ENCODE assay signal across 2 cellular contexts in the genomic region with DNA sequence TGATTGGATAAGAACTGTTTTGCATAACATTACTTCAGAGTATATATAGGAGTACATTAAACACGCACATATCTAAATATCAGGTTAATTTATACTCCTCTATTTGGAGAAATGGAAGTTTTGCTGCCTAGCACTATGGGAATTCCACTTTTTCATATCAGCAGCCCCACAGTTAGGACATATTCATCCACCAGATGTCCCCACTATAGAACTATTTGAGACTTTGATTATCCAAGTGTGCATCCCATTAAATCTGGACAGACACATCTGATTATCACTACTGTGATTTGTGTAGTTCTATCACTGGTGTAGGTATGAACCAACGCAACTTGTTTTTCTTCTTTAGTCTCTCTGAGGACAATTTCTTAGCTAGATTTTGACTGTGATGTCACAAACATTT.
TF ChIP-seq lines count a peak whose summit lies in the region.

No MANE protein-coding gene starts in this region.

TF ChIP-seq in HCT116, 20 proteins besides CTCF, POLR2A, EP300 and RAD21 (continued from another document):
- TF ChIP-seq, protein P1, sequence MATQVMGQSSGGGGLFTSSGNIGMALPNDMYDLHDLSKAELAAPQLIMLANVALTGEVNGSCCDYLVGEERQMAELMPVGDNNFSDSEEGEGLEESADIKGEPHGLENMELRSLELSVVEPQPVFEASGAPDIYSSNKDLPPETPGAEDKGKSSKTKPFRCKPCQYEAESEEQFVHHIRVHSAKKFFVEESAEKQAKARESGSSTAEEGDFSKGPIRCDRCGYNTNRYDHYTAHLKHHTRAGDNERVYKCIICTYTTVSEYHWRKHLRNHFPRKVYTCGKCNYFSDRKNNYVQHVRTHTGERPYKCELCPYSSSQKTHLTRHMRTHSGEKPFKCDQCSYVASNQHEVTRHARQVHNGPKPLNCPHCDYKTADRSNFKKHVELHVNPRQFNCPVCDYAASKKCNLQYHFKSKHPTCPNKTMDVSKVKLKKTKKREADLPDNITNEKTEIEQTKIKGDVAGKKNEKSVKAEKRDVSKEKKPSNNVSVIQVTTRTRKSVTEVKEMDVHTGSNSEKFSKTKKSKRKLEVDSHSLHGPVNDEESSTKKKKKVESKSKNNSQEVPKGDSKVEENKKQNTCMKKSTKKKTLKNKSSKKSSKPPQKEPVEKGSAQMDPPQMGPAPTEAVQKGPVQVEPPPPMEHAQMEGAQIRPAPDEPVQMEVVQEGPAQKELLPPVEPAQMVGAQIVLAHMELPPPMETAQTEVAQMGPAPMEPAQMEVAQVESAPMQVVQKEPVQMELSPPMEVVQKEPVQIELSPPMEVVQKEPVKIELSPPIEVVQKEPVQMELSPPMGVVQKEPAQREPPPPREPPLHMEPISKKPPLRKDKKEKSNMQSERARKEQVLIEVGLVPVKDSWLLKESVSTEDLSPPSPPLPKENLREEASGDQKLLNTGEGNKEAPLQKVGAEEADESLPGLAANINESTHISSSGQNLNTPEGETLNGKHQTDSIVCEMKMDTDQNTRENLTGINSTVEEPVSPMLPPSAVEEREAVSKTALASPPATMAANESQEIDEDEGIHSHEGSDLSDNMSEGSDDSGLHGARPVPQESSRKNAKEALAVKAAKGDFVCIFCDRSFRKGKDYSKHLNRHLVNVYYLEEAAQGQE (IDR thresholded peaks at IDR 0.05; ENCODE audit: low read depth): no peak
- TF ChIP-seq EZH2 (IDR thresholded peaks at IDR 0.05) (no peak), SIN3A (IDR thresholded peaks at IDR 0.05; ENCODE audit: low read depth) (no peak), ELF1 (IDR thresholded peaks at IDR 0.05; ENCODE audit: borderline replicate concordance, low read depth) (no peak), ZNF274 (IDR thresholded peaks at IDR 0.05; ENCODE audit: low read depth, low read length) (no peak), CBX3 (IDR thresholded peaks at IDR 0.05; ENCODE audit: low read depth) (no peak), EZH2phosphoT487 (IDR thresholded peaks at IDR 0.05; ENCODE audit: borderline replicate concordance) (no peak)
- TF ChIP-seq, protein P2, sequence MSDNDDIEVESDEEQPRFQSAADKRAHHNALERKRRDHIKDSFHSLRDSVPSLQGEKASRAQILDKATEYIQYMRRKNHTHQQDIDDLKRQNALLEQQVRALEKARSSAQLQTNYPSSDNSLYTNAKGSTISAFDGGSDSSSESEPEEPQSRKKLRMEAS (IDR thresholded peaks at IDR 0.05): no peak
- TF ChIP-seq, protein P3, sequence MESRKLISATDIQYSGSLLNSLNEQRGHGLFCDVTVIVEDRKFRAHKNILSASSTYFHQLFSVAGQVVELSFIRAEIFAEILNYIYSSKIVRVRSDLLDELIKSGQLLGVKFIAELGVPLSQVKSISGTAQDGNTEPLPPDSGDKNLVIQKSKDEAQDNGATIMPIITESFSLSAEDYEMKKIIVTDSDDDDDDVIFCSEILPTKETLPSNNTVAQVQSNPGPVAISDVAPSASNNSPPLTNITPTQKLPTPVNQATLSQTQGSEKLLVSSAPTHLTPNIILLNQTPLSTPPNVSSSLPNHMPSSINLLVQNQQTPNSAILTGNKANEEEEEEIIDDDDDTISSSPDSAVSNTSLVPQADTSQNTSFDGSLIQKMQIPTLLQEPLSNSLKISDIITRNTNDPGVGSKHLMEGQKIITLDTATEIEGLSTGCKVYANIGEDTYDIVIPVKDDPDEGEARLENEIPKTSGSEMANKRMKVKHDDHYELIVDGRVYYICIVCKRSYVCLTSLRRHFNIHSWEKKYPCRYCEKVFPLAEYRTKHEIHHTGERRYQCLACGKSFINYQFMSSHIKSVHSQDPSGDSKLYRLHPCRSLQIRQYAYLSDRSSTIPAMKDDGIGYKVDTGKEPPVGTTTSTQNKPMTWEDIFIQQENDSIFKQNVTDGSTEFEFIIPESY (IDR thresholded peaks at IDR 0.05; ENCODE audit: extremely low read depth, insufficient replicate concordance, low read length): no peak

TF ChIP-seq in WTC11, 78 proteins besides CTCF, POLR2A, EP300 and RAD21 (continued from another document):
- TF ChIP-seq, protein P4, sequence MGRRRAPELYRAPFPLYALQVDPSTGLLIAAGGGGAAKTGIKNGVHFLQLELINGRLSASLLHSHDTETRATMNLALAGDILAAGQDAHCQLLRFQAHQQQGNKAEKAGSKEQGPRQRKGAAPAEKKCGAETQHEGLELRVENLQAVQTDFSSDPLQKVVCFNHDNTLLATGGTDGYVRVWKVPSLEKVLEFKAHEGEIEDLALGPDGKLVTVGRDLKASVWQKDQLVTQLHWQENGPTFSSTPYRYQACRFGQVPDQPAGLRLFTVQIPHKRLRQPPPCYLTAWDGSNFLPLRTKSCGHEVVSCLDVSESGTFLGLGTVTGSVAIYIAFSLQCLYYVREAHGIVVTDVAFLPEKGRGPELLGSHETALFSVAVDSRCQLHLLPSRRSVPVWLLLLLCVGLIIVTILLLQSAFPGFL (CRISPR knock-in tag; IDR thresholded peaks at IDR 0.05; ENCODE audit: borderline replicate concordance): no peak
- no peak for TF ChIP-seq PRRX2 (CRISPR knock-in tag; IDR thresholded peaks at IDR 0.05)
- TF ChIP-seq ZNF219 (CRISPR knock-in tag; IDR thresholded peaks at IDR 0.05; ENCODE audit: borderline replicate concordance): no peak
- no peak for TF ChIP-seq GTF2I (CRISPR knock-in tag; conservative IDR thresholded peaks at IDR 0.05)
- TF ChIP-seq, protein P5, sequence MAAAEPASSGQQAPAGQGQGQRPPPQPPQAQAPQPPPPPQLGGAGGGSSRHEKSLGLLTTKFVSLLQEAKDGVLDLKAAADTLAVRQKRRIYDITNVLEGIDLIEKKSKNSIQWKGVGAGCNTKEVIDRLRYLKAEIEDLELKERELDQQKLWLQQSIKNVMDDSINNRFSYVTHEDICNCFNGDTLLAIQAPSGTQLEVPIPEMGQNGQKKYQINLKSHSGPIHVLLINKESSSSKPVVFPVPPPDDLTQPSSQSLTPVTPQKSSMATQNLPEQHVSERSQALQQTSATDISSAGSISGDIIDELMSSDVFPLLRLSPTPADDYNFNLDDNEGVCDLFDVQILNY (CRISPR knock-in tag; IDR thresholded peaks at IDR 0.05): no peak
- TF ChIP-seq, protein P6, sequence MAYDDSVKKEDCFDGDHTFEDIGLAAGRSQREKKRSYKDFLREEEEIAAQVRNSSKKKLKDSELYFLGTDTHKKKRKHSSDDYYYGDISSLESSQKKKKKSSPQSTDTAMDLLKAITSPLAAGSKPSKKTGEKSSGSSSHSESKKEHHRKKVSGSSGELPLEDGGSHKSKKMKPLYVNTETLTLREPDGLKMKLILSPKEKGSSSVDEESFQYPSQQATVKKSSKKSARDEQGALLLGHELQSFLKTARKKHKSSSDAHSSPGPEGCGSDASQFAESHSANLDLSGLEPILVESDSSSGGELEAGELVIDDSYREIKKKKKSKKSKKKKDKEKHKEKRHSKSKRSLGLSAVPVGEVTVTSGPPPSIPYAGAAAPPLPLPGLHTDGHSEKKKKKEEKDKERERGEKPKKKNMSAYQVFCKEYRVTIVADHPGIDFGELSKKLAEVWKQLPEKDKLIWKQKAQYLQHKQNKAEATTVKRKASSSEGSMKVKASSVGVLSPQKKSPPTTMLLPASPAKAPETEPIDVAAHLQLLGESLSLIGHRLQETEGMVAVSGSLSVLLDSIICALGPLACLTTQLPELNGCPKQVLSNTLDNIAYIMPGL (CRISPR knock-in tag; IDR thresholded peaks at IDR 0.05): no peak
